Comparison of ENCODE assay signal across 8 cellular contexts in genomic region chr17:58632324-58633314, GRCh38. TPM values are rescaled to one million over a fixed set of nuclear protein-coding genes. Genes with fewer than 3 reads are reported as not detected.
DNase-seq lines count a peak whose midpoint lies in the region; ATAC-seq, FAIRE-seq and TF ChIP-seq lines count a peak whose summit lies in the region.

No MANE protein-coding gene starts in this region.

- intact Hi-C loops in Calu3 (cut with micrococcal nuclease; ENCODE audit: unreplicated experiment): loop anchor here (5.0 kb wide), 1 partner anchor 115 kb away; no protein-coding TSS in a partner anchor
- intact Hi-C loops in endothelial cell of umbilical vein (cut with micrococcal nuclease): loop anchor here (1.0 to 2.0 kb wide), 4 partner anchors 10 to 523 kb away; partner anchors contain the start of genes PRR11 and SKA2
- intact Hi-C loops in ovary (cut with DNase I): loop anchor here in 1 of 4 donors (5.0 kb wide), 1 partner anchor 120 kb away; the partner anchor contains the start of gene MTMR4
- intact Hi-C loops in head of caudate nucleus (cut with DNase I): no loop called here

- H3K9ac ChIP-seq in OCI-LY3 (ENCODE audit: low read length) (peak overlapping the region; percentile 84), endothelial cell of umbilical vein (replicated peaks; ENCODE audit: extremely low read depth, insufficient read depth, low read length) (peak overlapping the region; percentile 94)

- FAIRE-seq in endothelial cell of umbilical vein (lab: Jason Lieb, UNC): no peak

- H3K4me1 Mint-ChIP-seq in Calu3 (ENCODE audit: low read depth, unreplicated experiment): no peaks in the 10 kb centered on the region

- H3K9me1 ChIP-seq in endothelial cell of umbilical vein (replicated peaks; ENCODE audit: control insufficient read depth, extremely low read depth, insufficient read depth, low read length): no peaks in the 10 kb centered on the region

- H2AFZ ChIP-seq in OCI-LY3 (ENCODE audit: low read depth, low read length) (peak overlapping the region; percentile 76), endothelial cell of umbilical vein (ENCODE audit: low read depth, low read length) (peak overlapping the region; percentile 92)

- dilution Hi-C loops in endothelial cell of umbilical vein (cut with MboI; ENCODE audit: extremely low pct_ligation_motif_present, low sequenced_read_pairs): loop anchor here (10.0 kb wide), 1 partner anchor 72 kb away; no protein-coding TSS in a partner anchor

- H3K4me3 ChIP-seq in OCI-LY3 (ENCODE audit: low read length) (peak overlapping the region; percentile 79), endothelial cell of umbilical vein (replicated peaks in 1 of 3; ENCODE audit: insufficient read depth in 1 of 3, low read depth in 1 of 3, low read length in 3 of 3) (peak overlapping the region in 2 of 3 experiments; percentile 23 to 52), ovary (peak overlapping the region; percentile 49)

- no peaks in the 10 kb centered on the region for H3K27me3 Mint-ChIP-seq in Calu3 (ENCODE audit: unreplicated experiment)

- H3K4me2 ChIP-seq in OCI-LY3 (ENCODE audit: low read length): peak overlapping the region; percentile 88
- peak overlapping the region; percentile 81 for H3K4me2 ChIP-seq in endothelial cell of umbilical vein (ENCODE audit: insufficient read depth, low read length)

- TF ChIP-seq CTCF in Calu3 (IDR thresholded peaks at IDR 0.05; ENCODE audit: unreplicated experiment) (no peak), OCI-LY3 (IDR thresholded peaks at IDR 0.05; ENCODE audit: low read depth, low read length) (no peak), endothelial cell of umbilical vein (IDR thresholded peaks at IDR 0.05; ENCODE audit: extremely low read depth in 1 of 2, insufficient read depth in 1 of 2, low read depth in 1 of 2, low read length in 2 of 2) (no peak), ovary (IDR thresholded peaks at IDR 0.05) (no peak)

- H3K9me3 Mint-ChIP-seq in Calu3 (ENCODE audit: low read depth, unreplicated experiment): no peaks in the 10 kb centered on the region

- BruUV-seq in Calu3 (replicated peaks; lab: Mats Ljungman, UMichigan) (TSS peak; percentile 98), endothelial cell of umbilical vein (replicated peaks; lab: Mats Ljungman, UMichigan) (TSS peak; percentile 100)

- peak overlapping the region; percentile 43 for H3K4me3 Mint-ChIP-seq in Calu3 (ENCODE audit: low read depth, unreplicated experiment)

- H3K36me3 ChIP-seq in OCI-LY3 (replicated peaks; ENCODE audit: low read depth, low read length) (no peaks in the 10 kb centered on the region), endothelial cell of umbilical vein (ENCODE audit: control insufficient read depth in 2 of 2, extremely low read depth in 1 of 2, insufficient read depth in 2 of 2, low read length in 2 of 2) (no peaks in the 10 kb centered on the region), ovary (no peaks in the 10 kb centered on the region)

- no peak for TF ChIP-seq EP300 in ovary (IDR thresholded peaks at IDR 0.05)

- peak overlapping the region; percentile 89 for H3K27ac ChIP-seq in OCI-LY3 (ENCODE audit: low read length)
- H3K27ac ChIP-seq in endothelial cell of umbilical vein (ENCODE audit: insufficient read depth, low read depth, low read length): peak overlapping the region; percentile 97
- peak overlapping the region; percentile 79 to 83 for H3K27ac ChIP-seq in ovary

- DNase-seq in Calu3 (no peak), endothelial cell of umbilical vein (ENCODE audit: low read depth, low spot score) (no peak), ovary (peak in 4 of 5 donors; percentile 19 to 51 (median 36)), NCI-H1417 treated with DMSO at 0.1 percent for 48 hours (lab: John Stamatoyannopoulos, UW) (no peak), head of caudate nucleus (no peak)

- no peaks in the 10 kb centered on the region for H4K20me1 ChIP-seq in OCI-LY3 (ENCODE audit: insufficient read depth, low read length)
- H4K20me1 ChIP-seq in endothelial cell of umbilical vein (replicated peaks; ENCODE audit: control insufficient read depth, extremely low read depth, insufficient read depth, low read length): no peaks in the 10 kb centered on the region

- H3K36me3 Mint-ChIP-seq in Calu3 (ENCODE audit: insufficient read depth, unreplicated experiment): peaks cover 5% of the 10 kb centered on the region

- WGBS in ovary, 3 donors: 26 to 41% (median 34%) methylated on average over 20 of the region's 20 CpGs

- no peaks in the 10 kb centered on the region for H3K79me2 ChIP-seq in OCI-LY3 (ENCODE audit: low read length)
- no peaks in the 10 kb centered on the region for H3K79me2 ChIP-seq in endothelial cell of umbilical vein (ENCODE audit: control insufficient read depth, insufficient read depth, low read length)

- TF ChIP-seq POLR2A in endothelial cell of umbilical vein (IDR thresholded peaks at IDR 0.05; ENCODE audit: low read depth, low read length): no peak
- TF ChIP-seq POLR2A in ovary (IDR thresholded peaks at IDR 0.05): no peak

- ATAC-seq in GM19455 (IDR thresholded peaks at IDR 0.05; ENCODE audit: unreplicated experiment): no peak
- no peak for ATAC-seq in HG02798 (IDR thresholded peaks at IDR 0.05; ENCODE audit: poor library complexity, unreplicated experiment)

- POLR2A ChIA-PET in endothelial cell of umbilical vein (lab: Charles Lee): interaction anchor here (0.9 to 4.5 kb wide), 24 partner anchors 8 to 522 kb away, joined by 3 to 105 read pairs (median 10); partner anchors contain the start of genes MTMR4, PRR11, RAD51C and SKA2

- peaks cover 26% of the 10 kb centered on the region for H3K4me1 ChIP-seq in OCI-LY3 (ENCODE audit: low read length)
- H3K4me1 ChIP-seq in endothelial cell of umbilical vein (ENCODE audit: control insufficient read depth, extremely low read depth, insufficient read depth, low read length): peaks cover 11% of the 10 kb centered on the region
- H3K4me1 ChIP-seq in ovary (ENCODE audit: insufficient read depth): no peaks in the 10 kb centered on the region

- H3K27ac Mint-ChIP-seq in Calu3 (ENCODE audit: unreplicated experiment): peak overlapping the region; percentile 93

- H3K27me3 ChIP-seq in OCI-LY3 (ENCODE audit: low read depth, low read length): no peaks in the 10 kb centered on the region
- H3K27me3 ChIP-seq in endothelial cell of umbilical vein (ENCODE audit: control insufficient read depth in 2 of 2, insufficient read depth in 2 of 2, low read length in 2 of 2): no peaks in the 10 kb centered on the region
- H3K27me3 ChIP-seq in ovary: no peaks in the 10 kb centered on the region

- CTCF ChIA-PET in Calu3 (lab: Charles Lee): interaction anchor here (0.5 to 1.3 kb wide), 5 partner anchors 10 to 115 kb away, joined by 3 to 4 read pairs (median 3); no protein-coding TSS in a partner anchor
- CTCF ChIA-PET in endothelial cell of umbilical vein (lab: Charles Lee): interaction anchor here (0.9 to 3.1 kb wide), 14 partner anchors 8 to 373 kb away, joined by 3 to 30 read pairs (median 4); partner anchors contain the start of gene MTMR4

- H3K9me3 ChIP-seq in OCI-LY3 (ENCODE audit: insufficient read depth, low read length): no peaks in the 10 kb centered on the region
- no peaks in the 10 kb centered on the region for H3K9me3 ChIP-seq in endothelial cell of umbilical vein (replicated peaks; ENCODE audit: control insufficient read depth, insufficient read depth, low read length)
- H3K9me3 ChIP-seq in ovary: no peaks in the 10 kb centered on the region

TF ChIP-seq in endothelial cell of umbilical vein, 7 proteins besides CTCF, POLR2A, EP300 and RAD21:
- TF ChIP-seq GATA2 (IDR thresholded peaks at IDR 0.05; ENCODE audit: insufficient read depth, insufficient read length, low read depth, low read length): no peak
- no peak for TF ChIP-seq MYC (IDR thresholded peaks at IDR 0.05; ENCODE audit: low read depth, low read length)
- TF ChIP-seq, protein P1, sequence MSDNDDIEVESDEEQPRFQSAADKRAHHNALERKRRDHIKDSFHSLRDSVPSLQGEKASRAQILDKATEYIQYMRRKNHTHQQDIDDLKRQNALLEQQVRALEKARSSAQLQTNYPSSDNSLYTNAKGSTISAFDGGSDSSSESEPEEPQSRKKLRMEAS (IDR thresholded peaks at IDR 0.05; ENCODE audit: insufficient read depth, insufficient read length): no peak
- TF ChIP-seq POLR2AphosphoS5 (IDR thresholded peaks at IDR 0.05; ENCODE audit: insufficient read depth, low read depth, low read length): no peak
- TF ChIP-seq JUN (IDR thresholded peaks at IDR 0.05; ENCODE audit: borderline replicate concordance, insufficient read depth, insufficient read length, low read depth): no peak
- no peak for TF ChIP-seq FOS (IDR thresholded peaks at IDR 0.05; ENCODE audit: borderline replicate concordance, insufficient read depth, low read length)
- no peak for TF ChIP-seq EZH2 (IDR thresholded peaks at IDR 0.05; ENCODE audit: borderline replicate concordance, low read depth, low read length, severe bottlenecking)

RNA-seq across cellular contexts. Expression of gene TEX14, which starts 59.2 kb away (rescaled TPM):
- 0.07 TPM in 2 replicates for total RNA-seq in Calu3 (2022)
- total RNA-seq in endothelial cell of umbilical vein: not detected in 2 replicates
- polyA plus RNA-seq in endothelial cell of umbilical vein: 0.02 and 0.10 TPM in 2 replicates
- 0.01 and 0.03 TPM in 2 replicates for polyA plus RNA-seq in endothelial cell of umbilical vein (2011; cell fraction: cytosol; rRNA removed)
- polyA plus RNA-seq in endothelial cell of umbilical vein (2011; cell fraction: nucleus; rRNA removed): 0.07 and 0.17 TPM in 2 replicates
- polyA plus RNA-seq in endothelial cell of umbilical vein (2012): 0.11 TPM in 1 of 2 replicates, not detected in the other
- 0.19 TPM in 1 of 2 replicates, not detected in the other for polyA minus RNA-seq in endothelial cell of umbilical vein
- polyA minus RNA-seq in endothelial cell of umbilical vein (2011; cell fraction: cytosol; rRNA and poly(A)+ RNA removed): not detected
- polyA minus RNA-seq in endothelial cell of umbilical vein (2011; cell fraction: nucleus; rRNA and poly(A)+ RNA removed): 0.29 TPM in 1 of 2 replicates, not detected in the other
- total RNA-seq in ovary: 1 to 10 TPM in 1 of 7 donors, under 1 TPM in 6; 0.11 to 1.0 (median 0.24) TPM
- under 1 TPM; 0.34 to 0.48 TPM for polyA plus RNA-seq in ovary

RNA-seq across cellular contexts. Expression of gene RAD51C, which starts 59.8 kb away (rescaled TPM):
- total RNA-seq in Calu3 (2022) (24.3 and 28.4 TPM in 2 replicates), endothelial cell of umbilical vein (38.9 and 50.5 TPM in 2 replicates), ovary (10 to 100 TPM; 14.2 to 22.2 (median 19.3) TPM)
- polyA plus RNA-seq in endothelial cell of umbilical vein (20.8 and 24.8 TPM in 2 replicates), ovary (10 to 100 TPM; 20.1 to 32.1 TPM)
- 37.0 and 37.8 TPM in 2 replicates for polyA plus RNA-seq in endothelial cell of umbilical vein (2011; cell fraction: cytosol; rRNA removed)
- polyA plus RNA-seq in endothelial cell of umbilical vein (2011; cell fraction: nucleus; rRNA removed): 20.4 and 24.2 TPM in 2 replicates
- 40.4 and 61.6 TPM in 2 replicates for polyA plus RNA-seq in endothelial cell of umbilical vein (2012)
- polyA minus RNA-seq in endothelial cell of umbilical vein: 15.1 and 21.8 TPM in 2 replicates
- polyA minus RNA-seq in endothelial cell of umbilical vein (2011; cell fraction: cytosol; rRNA and poly(A)+ RNA removed): 16.6 TPM
- 17.1 and 18.7 TPM in 2 replicates for polyA minus RNA-seq in endothelial cell of umbilical vein (2011; cell fraction: nucleus; rRNA and poly(A)+ RNA removed)

Comparison
In these comparisons a context has a peak if more than half of its experiments do, and no peak if none do; other contexts are left out.
1. DNase-seq: peak in ovary (4 of 5); none in Calu3 (single experiment), endothelial cell of umbilical vein (single experiment), NCI-H1417 treated with DMSO at 0.1 percent for 48 hours (single experiment) and head of caudate nucleus (0 of 42).
2. Peak in every context shown above with its lines, with median percentiles within 50 percentile points of each other: H3K27ac ChIP-seq and H3K4me3 ChIP-seq.